13 cellular contexts compared by ENCODE assay signal in genomic region chr2:119929537-119929936, GRCh38.
DNase-seq lines count a peak whose midpoint lies in the region; ATAC-seq, FAIRE-seq and TF ChIP-seq lines count a peak whose summit lies in the region.
"Had no signal": no experiment of that assay in that cellular context is flagged by ENCODE, and none has a peak within 500 bp of the region (broad histone marks: within the 10 kb centered on the region; RNA-seq: fewer than 3 reads in every experiment).

No MANE protein-coding gene starts in this region.

- H3K4me2 ChIP-seq in DND-41 (ENCODE audit: insufficient read depth, low read length): peak overlapping the region; percentile 56

- H3K9ac ChIP-seq in DND-41 (ENCODE audit: low read depth, low read length): peak overlapping the region; percentile 47

- TF ChIP-seq CTCF in DND-41 (IDR thresholded peaks at IDR 0.05; ENCODE audit: borderline replicate concordance, extremely low read depth, low read length, poor library complexity, severe bottlenecking): no peak

- ATAC-seq in DND-41 (ENCODE audit: insufficient read depth, low read depth) (peak; percentile 98), GM18511 (IDR thresholded peaks at IDR 0.05; ENCODE audit: unreplicated experiment) (no peak), GM18502 (IDR thresholded peaks at IDR 0.05; ENCODE audit: poor library complexity, unreplicated experiment) (no peak), GM19035 (IDR thresholded peaks at IDR 0.05; ENCODE audit: unreplicated experiment) (no peak)

- no peaks in the 10 kb centered on the region for H3K79me2 ChIP-seq in DND-41 (ENCODE audit: insufficient read depth, low read length)

- POLR2A ChIA-PET in activated CD4-positive, alpha-beta memory T cell treated with anti-CD3 and anti-CD28 coated beads, Interleukin-2, amount 10 ng/mL, durations not matched to agents 7 days and 5 days (lab: Charles Lee): interaction anchor here (0.8 to 4.0 kb wide), 20 partner anchors 9 to 563 kb away, joined by 3 to 35 read pairs (median 4); partner anchors contain the start of genes C2orf76, DBI, EPB41L5 and PTPN4

- H3K4me1 ChIP-seq in DND-41 (ENCODE audit: insufficient read depth, low read length): peaks cover 39% of the 10 kb centered on the region

- peaks cover 49% of the 10 kb centered on the region for H3K4me1 Mint-ChIP-seq in activated CD4-positive, alpha-beta memory T cell treated with anti-CD3 and anti-CD28 coated beads, Interleukin-2, amount 10 ng/mL, durations not matched to agents 7 days and 5 days

- H3K27ac ChIP-seq in DND-41 (ENCODE audit: low read length): peak overlapping the region; percentile 74

- peak; percentile 36 to 62 for DNase-seq in AML-193 (lab: John Stamatoyannopoulos, UW)
- peak; percentile 59 for DNase-seq in DND-41
- DNase-seq in activated CD4-positive, alpha-beta memory T cell treated with anti-CD3 and anti-CD28 coated beads, Interleukin-2, amount 10 ng/mL, durations not matched to agents 7 days and 5 days: peak; percentile 46
- DNase-seq in SHP77 treated with DMSO at 0.1 percent for 48 hours (lab: John Stamatoyannopoulos, UW): no peak
- DNase-seq: C1 segment of cervical spinal cord, head of caudate nucleus, NCI-H2107, Right ventricle myocardium superior had no signal

- H2AFZ ChIP-seq in DND-41 (ENCODE audit: low read depth, low read length): peak overlapping the region; percentile 41

- peak overlapping the region; percentile 81 for H3K4me3 Mint-ChIP-seq in activated CD4-positive, alpha-beta memory T cell treated with anti-CD3 and anti-CD28 coated beads, Interleukin-2, amount 10 ng/mL, durations not matched to agents 7 days and 5 days

- peak overlapping the region; percentile 92 for H3K27ac Mint-ChIP-seq in activated CD4-positive, alpha-beta memory T cell treated with anti-CD3 and anti-CD28 coated beads, Interleukin-2, amount 10 ng/mL, durations not matched to agents 7 days and 5 days

- FAIRE-seq in islet of Langerhans (lab: Jason Lieb, UNC): peak; percentile 66

- peaks cover under 1% of the 10 kb centered on the region for H3K9me3 Mint-ChIP-seq in activated CD4-positive, alpha-beta memory T cell treated with anti-CD3 and anti-CD28 coated beads, Interleukin-2, amount 10 ng/mL, durations not matched to agents 7 days and 5 days

- H4K20me1 ChIP-seq in DND-41 (ENCODE audit: insufficient read depth, low read length): no peaks in the 10 kb centered on the region

- CTCF ChIA-PET in activated CD4-positive, alpha-beta memory T cell treated with anti-CD3 and anti-CD28 coated beads, Interleukin-2, amount 10 ng/mL, durations not matched to agents 7 days and 5 days (lab: Charles Lee): interaction anchor here (0.6 to 1.6 kb wide), 4 partner anchors 13 to 251 kb away, joined by 3 to 4 read pairs (median 4); partner anchors contain the start of gene TMEM177

- H3K4me3 ChIP-seq in DND-41 (ENCODE audit: low read depth in 1 of 2, low read length in 2 of 2): peak overlapping the region; percentile 32 to 48; a peak in 3 of 4 replicates
- H3K4me3 ChIP-seq: HAP-1 had no signal

- H3K36me3 ChIP-seq in DND-41 (ENCODE audit: insufficient read depth, low read length): peaks cover 13% of the 10 kb centered on the region
- H3K36me3 ChIP-seq: HAP-1 had no signal

- peaks cover 37% of the 10 kb centered on the region for H3K36me3 Mint-ChIP-seq in activated CD4-positive, alpha-beta memory T cell treated with anti-CD3 and anti-CD28 coated beads, Interleukin-2, amount 10 ng/mL, durations not matched to agents 7 days and 5 days (ENCODE audit: low read depth)

- H3K27me3 Mint-ChIP-seq in activated CD4-positive, alpha-beta memory T cell treated with anti-CD3 and anti-CD28 coated beads, Interleukin-2, amount 10 ng/mL, durations not matched to agents 7 days and 5 days: no peaks in the 10 kb centered on the region

- H3K9me3 ChIP-seq in DND-41 (ENCODE audit: insufficient read depth, low read length, severe bottlenecking): no peaks in the 10 kb centered on the region
- H3K9me3 ChIP-seq: HAP-1 had no signal

- H3K27me3 ChIP-seq in DND-41 (ENCODE audit: insufficient read depth, low read length, poor library complexity): no peaks in the 10 kb centered on the region
